ENCODE assay signal across 1 cellular context in the genomic region with DNA sequence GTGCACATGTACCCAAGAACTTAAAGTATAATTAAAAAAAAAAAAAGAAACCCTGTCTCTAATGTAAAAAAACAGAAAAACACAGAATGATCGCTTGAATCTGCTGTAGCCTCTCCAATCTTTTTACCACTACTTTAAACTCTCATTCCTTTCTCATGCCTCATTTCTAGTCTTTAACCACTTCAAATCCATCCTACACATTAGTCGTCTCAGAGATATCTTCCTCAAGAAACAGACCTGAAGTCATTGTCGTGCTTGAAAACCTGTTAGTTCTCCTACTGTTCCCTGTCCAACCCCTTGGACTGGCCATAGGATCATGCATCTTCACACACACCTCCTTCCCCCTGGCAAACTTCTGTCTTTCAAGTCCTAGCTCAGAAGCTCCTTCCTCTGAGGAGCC.
TF ChIP-seq lines count a peak whose summit lies in the region.

No MANE protein-coding gene starts in this region.

TF ChIP-seq in HCT116, 20 proteins besides CTCF, POLR2A, EP300 and RAD21 (continued from another document):
- TF ChIP-seq, protein P1, sequence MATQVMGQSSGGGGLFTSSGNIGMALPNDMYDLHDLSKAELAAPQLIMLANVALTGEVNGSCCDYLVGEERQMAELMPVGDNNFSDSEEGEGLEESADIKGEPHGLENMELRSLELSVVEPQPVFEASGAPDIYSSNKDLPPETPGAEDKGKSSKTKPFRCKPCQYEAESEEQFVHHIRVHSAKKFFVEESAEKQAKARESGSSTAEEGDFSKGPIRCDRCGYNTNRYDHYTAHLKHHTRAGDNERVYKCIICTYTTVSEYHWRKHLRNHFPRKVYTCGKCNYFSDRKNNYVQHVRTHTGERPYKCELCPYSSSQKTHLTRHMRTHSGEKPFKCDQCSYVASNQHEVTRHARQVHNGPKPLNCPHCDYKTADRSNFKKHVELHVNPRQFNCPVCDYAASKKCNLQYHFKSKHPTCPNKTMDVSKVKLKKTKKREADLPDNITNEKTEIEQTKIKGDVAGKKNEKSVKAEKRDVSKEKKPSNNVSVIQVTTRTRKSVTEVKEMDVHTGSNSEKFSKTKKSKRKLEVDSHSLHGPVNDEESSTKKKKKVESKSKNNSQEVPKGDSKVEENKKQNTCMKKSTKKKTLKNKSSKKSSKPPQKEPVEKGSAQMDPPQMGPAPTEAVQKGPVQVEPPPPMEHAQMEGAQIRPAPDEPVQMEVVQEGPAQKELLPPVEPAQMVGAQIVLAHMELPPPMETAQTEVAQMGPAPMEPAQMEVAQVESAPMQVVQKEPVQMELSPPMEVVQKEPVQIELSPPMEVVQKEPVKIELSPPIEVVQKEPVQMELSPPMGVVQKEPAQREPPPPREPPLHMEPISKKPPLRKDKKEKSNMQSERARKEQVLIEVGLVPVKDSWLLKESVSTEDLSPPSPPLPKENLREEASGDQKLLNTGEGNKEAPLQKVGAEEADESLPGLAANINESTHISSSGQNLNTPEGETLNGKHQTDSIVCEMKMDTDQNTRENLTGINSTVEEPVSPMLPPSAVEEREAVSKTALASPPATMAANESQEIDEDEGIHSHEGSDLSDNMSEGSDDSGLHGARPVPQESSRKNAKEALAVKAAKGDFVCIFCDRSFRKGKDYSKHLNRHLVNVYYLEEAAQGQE (IDR thresholded peaks at IDR 0.05; ENCODE audit: low read depth): no peak
- TF ChIP-seq ZNF274 (IDR thresholded peaks at IDR 0.05; ENCODE audit: low read depth, low read length) (no peak), EZH2phosphoT487 (IDR thresholded peaks at IDR 0.05; ENCODE audit: borderline replicate concordance) (no peak), SIN3A (IDR thresholded peaks at IDR 0.05; ENCODE audit: low read depth) (no peak), YY1 (IDR thresholded peaks at IDR 0.05; ENCODE audit: extremely low read depth, insufficient replicate concordance, low read depth, low read length) (no peak)
- TF ChIP-seq, protein P2, sequence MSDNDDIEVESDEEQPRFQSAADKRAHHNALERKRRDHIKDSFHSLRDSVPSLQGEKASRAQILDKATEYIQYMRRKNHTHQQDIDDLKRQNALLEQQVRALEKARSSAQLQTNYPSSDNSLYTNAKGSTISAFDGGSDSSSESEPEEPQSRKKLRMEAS (IDR thresholded peaks at IDR 0.05): no peak
